In the genomic region with DNA sequence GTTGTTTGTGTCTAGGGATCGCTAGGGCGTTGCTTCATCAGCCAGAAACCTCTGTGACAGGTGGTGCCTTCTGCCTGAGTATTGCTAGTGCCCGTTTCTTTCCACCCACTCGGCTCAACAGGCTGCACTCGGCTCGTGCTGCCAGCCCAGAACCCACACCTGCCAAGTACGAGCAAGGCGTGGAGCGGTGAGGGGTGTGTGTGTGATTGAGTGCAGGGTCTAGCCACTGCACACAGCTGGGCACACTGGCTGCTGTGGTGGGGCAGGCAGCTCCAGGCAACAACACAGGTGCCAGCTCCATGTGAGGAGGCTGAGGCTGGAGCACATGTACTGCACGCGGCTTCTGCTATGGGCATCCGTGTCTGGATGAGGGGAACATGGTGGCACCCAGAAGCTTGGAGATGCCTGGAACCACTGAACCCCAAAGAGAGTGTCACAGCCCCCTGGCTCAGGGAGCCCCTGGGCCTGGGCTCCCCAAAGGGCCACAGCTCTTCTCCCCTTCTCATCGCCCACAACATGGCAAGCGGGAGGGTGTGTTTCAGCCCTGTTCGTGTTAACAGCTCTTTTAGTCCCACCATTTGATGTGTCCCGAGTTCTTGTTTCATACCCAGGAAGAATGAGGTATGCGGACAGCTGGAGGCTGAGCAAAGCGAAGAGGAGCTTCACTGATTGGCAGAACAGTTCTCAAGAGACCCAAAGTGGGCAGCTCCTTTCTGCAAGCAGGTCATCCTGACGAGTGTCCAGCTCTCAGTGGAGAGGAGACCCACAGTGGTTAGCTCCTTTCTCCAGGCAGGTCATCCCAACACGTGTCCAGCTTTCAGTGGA, we compare ENCODE assay signal across 19 cellular contexts.
DNase-seq lines count a peak whose midpoint lies in the region; ATAC-seq, FAIRE-seq and TF ChIP-seq lines count a peak whose summit lies in the region.
"Had no signal": no experiment of that assay in that cellular context is flagged by ENCODE, and none has a peak within 500 bp of the region (broad histone marks: within the 10 kb centered on the region; RNA-seq: fewer than 3 reads in every experiment).

No MANE protein-coding gene starts in this region.

- no peaks in the 10 kb centered on the region for H3K9me2 ChIP-seq in OCI-LY1 (ENCODE audit: low read depth, low read length)

- TF ChIP-seq CTCF in CD14-positive monocyte (IDR thresholded peaks at IDR 0.05) (no peak), OCI-LY1 (IDR thresholded peaks at IDR 0.05; ENCODE audit: low read length) (no peak), kidney (IDR thresholded peaks at IDR 0.05; ENCODE audit: borderline replicate concordance, extremely low read depth, insufficient read depth) (no peak), uterus (IDR thresholded peaks at IDR 0.05) (no peak), mucosa of descending colon (IDR thresholded peaks at IDR 0.05) (no peak)

- H3K4me3 ChIP-seq in OCI-LY1 (ENCODE audit: low read depth, low read length, poor library complexity, severe bottlenecking): peak overlapping the region; percentile 26
- no peak overlapping the region for H3K4me3 ChIP-seq in kidney (ENCODE audit: low read length in 2 of 2)
- H3K4me3 ChIP-seq in uterus: no peak overlapping the region
- H3K4me3 ChIP-seq in mucosa of descending colon: no peak overlapping the region
- H3K4me3 ChIP-seq: prostate gland, suprapubic skin had no signal

- H3K27ac Mint-ChIP-seq in CD14-positive monocyte: peak overlapping the region in 3 of 7 donors; percentile 26 to 30 (median 30)
- H3K27ac Mint-ChIP-seq in activated T-helper 1 cell treated with anti-CD3 and anti-CD28 coated beads, Interleukin-12 subunit alpha, Interleukin-12 subunit beta, Interleukin-2, Interleukin-4 antibody, amounts not matched to agents 30 ng/mL and 10 ng/mL and 1 ng/mL, durations not matched to agents 14 hours and 24 hours and 36 hours: no peak overlapping the region
- H3K27ac Mint-ChIP-seq: T-helper 1 cell treated with Interleukin-12 subunit alpha and Interleukin-12 subunit beta and Interleukin-4 antibody, amounts not matched to agents 30 μg/mL and 1 μg/mL, for 36 hours had no signal

- no peak for FAIRE-seq in kidney (lab: Jason Lieb, UNC)

- H3K36me3 ChIP-seq in OCI-LY1 (ENCODE audit: insufficient read depth, low read length) (peaks cover 6% of the 10 kb centered on the region; the same call in 1 of the 2 replicates), kidney (ENCODE audit: control insufficient read depth in 1 of 2, insufficient read depth in 2 of 2, low read length in 2 of 2) (no peaks in the 10 kb centered on the region), uterus (no peaks in the 10 kb centered on the region), mucosa of descending colon (ENCODE audit: low read depth) (no peaks in the 10 kb centered on the region)
- H3K36me3 ChIP-seq: brain microvascular endothelial cell, prostate gland, suprapubic skin had no signal

- intact Hi-C loops in CD14-positive monocyte (cut with micrococcal nuclease) (no loop called here), kidney (cut with DNase I) (loop anchor here (10.0 kb wide), 1 partner anchor 219 kb away; no protein-coding TSS in a partner anchor), uterus (cut with DNase I; ENCODE audit: low total_unique reads) (no loop called here), mucosa of descending colon (cut with DNase I, micrococcal nuclease) (loop anchor here (5.0 to 10.0 kb wide), 2 partner anchors 219 to 221 kb away; no protein-coding TSS in a partner anchor)
- intact Hi-C loops in activated T-helper 1 cell treated with anti-CD3 and anti-CD28 coated beads, Interleukin-12 subunit alpha, Interleukin-12 subunit beta, Interleukin-2, Interleukin-4 antibody, amounts not matched to agents 30 ng/mL and 10 ng/mL and 1 ng/mL, durations not matched to agents 14 hours and 24 hours and 36 hours (cut with micrococcal nuclease): no loop called here

- ATAC-seq in GM21360 (IDR thresholded peaks at IDR 0.05; ENCODE audit: unreplicated experiment): peak; percentile 45
- no peak for ATAC-seq in HG03565 (IDR thresholded peaks at IDR 0.05; ENCODE audit: unreplicated experiment)
- ATAC-seq in mucosa of descending colon: no peak
- ATAC-seq: activated CD4-positive, CD25-positive, alpha-beta regulatory T cell treated with anti-CD3 and anti-CD28 coated beads, Interleukin-2, amount 50 U/mL, for 24 hours; HCT116; left lobe of liver; Panc1 had no signal

- H3K9ac ChIP-seq in OCI-LY1 (ENCODE audit: low read length) (peak overlapping the region; percentile 35; the same call in 1 of the 2 replicates), kidney (ENCODE audit: low read length in 2 of 2) (no peak overlapping the region)

- no peaks in the 10 kb centered on the region for H4K20me1 ChIP-seq in OCI-LY1 (ENCODE audit: insufficient read depth, low read length)

- H3K4me1 Mint-ChIP-seq in CD14-positive monocyte: peaks cover 1% of the 10 kb centered on the region
- no peaks in the 10 kb centered on the region for H3K4me1 Mint-ChIP-seq in activated T-helper 1 cell treated with anti-CD3 and anti-CD28 coated beads, Interleukin-12 subunit alpha, Interleukin-12 subunit beta, Interleukin-2, Interleukin-4 antibody, amounts not matched to agents 30 ng/mL and 10 ng/mL and 1 ng/mL, durations not matched to agents 14 hours and 24 hours and 36 hours (ENCODE audit: low read depth)

- no peaks in the 10 kb centered on the region for H3K9me3 Mint-ChIP-seq in CD14-positive monocyte
- H3K9me3 Mint-ChIP-seq in activated T-helper 1 cell treated with anti-CD3 and anti-CD28 coated beads, Interleukin-12 subunit alpha, Interleukin-12 subunit beta, Interleukin-2, Interleukin-4 antibody, amounts not matched to agents 30 ng/mL and 10 ng/mL and 1 ng/mL, durations not matched to agents 14 hours and 24 hours and 36 hours: no peaks in the 10 kb centered on the region
- H3K9me3 Mint-ChIP-seq: T-helper 1 cell treated with Interleukin-12 subunit alpha and Interleukin-12 subunit beta and Interleukin-4 antibody, amounts not matched to agents 30 μg/mL and 1 μg/mL, for 36 hours had no signal

- peaks cover 78% of the 10 kb centered on the region for H3K4me1 ChIP-seq in OCI-LY1 (ENCODE audit: insufficient read depth, low read length, severe bottlenecking)
- H3K4me1 ChIP-seq in kidney (ENCODE audit: control insufficient read depth in 1 of 2, insufficient read depth in 1 of 2, low read depth in 1 of 2, low read length in 2 of 2): no peaks in the 10 kb centered on the region
- no peaks in the 10 kb centered on the region for H3K4me1 ChIP-seq in uterus
- peaks cover 9% of the 10 kb centered on the region for H3K4me1 ChIP-seq in mucosa of descending colon (ENCODE audit: low read depth)
- H3K4me1 ChIP-seq: prostate gland had no signal

- H3K79me2 ChIP-seq in OCI-LY1 (ENCODE audit: insufficient read depth, low read length): 0 out of 2 replicates have a peak, but pooled peaks cover 3% of the 10 kb centered on the region

- H2AFZ ChIP-seq in OCI-LY1 (ENCODE audit: low read length): no peak overlapping the region

- peak; percentile 25 for DNase-seq in CD14-positive monocyte (ENCODE audit: low spot score)
- peak; percentile 66 for DNase-seq in kidney
- DNase-seq in uterus: no peak
- no peak for DNase-seq in activated T-helper 1 cell treated with anti-CD3 and anti-CD28 coated beads, Interleukin-12 subunit alpha, Interleukin-12 subunit beta, Interleukin-2, Interleukin-4 antibody, amounts not matched to agents 30 ng/mL and 10 ng/mL and 1 ng/mL, durations not matched to agents 14 hours and 24 hours and 36 hours (ENCODE audit: low spot score)
- no peak for DNase-seq in mucosa of descending colon
- DNase-seq: activated naive CD4-positive, alpha-beta T cell; brain microvascular endothelial cell; NCI-H1930; NCI-H526 had no signal

- H3K27me3 Mint-ChIP-seq in CD14-positive monocyte (ENCODE audit: low read depth in 3 of 3): no peaks in the 10 kb centered on the region
- H3K27me3 Mint-ChIP-seq in activated T-helper 1 cell treated with anti-CD3 and anti-CD28 coated beads, Interleukin-12 subunit alpha, Interleukin-12 subunit beta, Interleukin-2, Interleukin-4 antibody, amounts not matched to agents 30 ng/mL and 10 ng/mL and 1 ng/mL, durations not matched to agents 14 hours and 24 hours and 36 hours (ENCODE audit: insufficient read depth): no peaks in the 10 kb centered on the region

- no peaks in the 10 kb centered on the region for H3F3A ChIP-seq in OCI-LY1 (ENCODE audit: insufficient read depth, low read length)

- H3K9me3 ChIP-seq in OCI-LY1 (ENCODE audit: low read length) (no peaks in the 10 kb centered on the region), kidney (ENCODE audit: control insufficient read depth in 1 of 2, low read length in 2 of 2) (no peaks in the 10 kb centered on the region), uterus (no peaks in the 10 kb centered on the region), mucosa of descending colon (no peaks in the 10 kb centered on the region)
- H3K9me3 ChIP-seq: prostate gland, suprapubic skin had no signal

- H3K4me2 ChIP-seq in OCI-LY1 (ENCODE audit: low read length): peak overlapping the region; percentile 66

- H3K4me3 Mint-ChIP-seq in CD14-positive monocyte: no peak overlapping the region
- H3K4me3 Mint-ChIP-seq in activated T-helper 1 cell treated with anti-CD3 and anti-CD28 coated beads, Interleukin-12 subunit alpha, Interleukin-12 subunit beta, Interleukin-2, Interleukin-4 antibody, amounts not matched to agents 30 ng/mL and 10 ng/mL and 1 ng/mL, durations not matched to agents 14 hours and 24 hours and 36 hours: no peak overlapping the region
- H3K4me3 Mint-ChIP-seq: T-helper 1 cell treated with Interleukin-12 subunit alpha and Interleukin-12 subunit beta and Interleukin-4 antibody, amounts not matched to agents 30 μg/mL and 1 μg/mL, for 36 hours had no signal

- TF ChIP-seq POLR2A in uterus (IDR thresholded peaks at IDR 0.05): no peak

- H3K27me3 ChIP-seq in OCI-LY1 (ENCODE audit: insufficient read depth, low read length) (no peaks in the 10 kb centered on the region), uterus (no peaks in the 10 kb centered on the region)
- H3K27me3 ChIP-seq: brain microvascular endothelial cell, suprapubic skin had no signal

- H3K36me3 Mint-ChIP-seq in CD14-positive monocyte: peaks cover 9 to 26% of the 10 kb centered on the region in 2 donors
- no peaks in the 10 kb centered on the region for H3K36me3 Mint-ChIP-seq in activated T-helper 1 cell treated with anti-CD3 and anti-CD28 coated beads, Interleukin-12 subunit alpha, Interleukin-12 subunit beta, Interleukin-2, Interleukin-4 antibody, amounts not matched to agents 30 ng/mL and 10 ng/mL and 1 ng/mL, durations not matched to agents 14 hours and 24 hours and 36 hours (ENCODE audit: low read depth)

- H3K27ac ChIP-seq in OCI-LY1 (ENCODE audit: low read depth, low read length, poor library complexity, severe bottlenecking) (peak overlapping the region; percentile 77), kidney (ENCODE audit: low read depth in 2 of 2, low read length in 2 of 2) (no peak overlapping the region), uterus (no peak overlapping the region)
- H3K27ac ChIP-seq: brain microvascular endothelial cell, prostate gland, suprapubic skin had no signal

Comparison
In these comparisons a context has a peak if more than half of its experiments do, and no peak if none do; other contexts are left out.
1. DNase-seq: peak in CD14-positive monocyte (single experiment) and kidney (single experiment); none in uterus (0 of 2), activated T-helper 1 cell treated with anti-CD3 and anti-CD28 coated beads, Interleukin-12 subunit alpha, Interleukin-12 subunit beta, Interleukin-2, Interleukin-4 antibody, amounts not matched to agents 30 ng/mL and 10 ng/mL and 1 ng/mL, durations not matched to agents 14 hours and 24 hours and 36 hours (single experiment) and mucosa of descending colon (0 of 3).
2. intact Hi-C loops: an anchor here in kidney (10.0 kb wide) and mucosa of descending colon (5.0 to 10.0 kb wide); none called in CD14-positive monocyte, uterus and activated T-helper 1 cell treated with anti-CD3 and anti-CD28 coated beads, Interleukin-12 subunit alpha, Interleukin-12 subunit beta, Interleukin-2, Interleukin-4 antibody, amounts not matched to agents 30 ng/mL and 10 ng/mL and 1 ng/mL, durations not matched to agents 14 hours and 24 hours and 36 hours.